ENCODE assay signal across 13 cellular contexts in the genomic region with DNA sequence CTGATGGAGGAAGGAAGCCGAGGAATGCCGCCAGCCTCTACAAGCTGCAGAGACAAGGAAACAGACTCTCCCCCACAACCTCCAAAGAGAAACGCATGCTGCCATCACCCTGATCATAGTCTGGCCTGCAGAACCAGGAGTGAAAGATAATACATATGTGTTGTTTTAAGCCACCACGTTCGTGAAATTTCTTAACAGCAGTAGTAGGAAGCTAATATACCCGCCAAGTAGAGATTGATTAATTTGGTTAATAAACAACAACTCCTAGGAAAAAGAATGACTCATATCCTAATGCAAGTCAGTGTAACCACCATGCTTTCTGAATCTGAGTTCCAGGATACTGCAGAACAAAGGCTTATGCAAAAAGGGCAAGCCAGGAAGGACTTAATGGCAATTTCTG. TPM values are rescaled to one million over a fixed set of nuclear protein-coding genes. Genes with fewer than 3 reads are reported as not detected.
DNase-seq lines count a peak whose midpoint lies in the region; ATAC-seq, FAIRE-seq and TF ChIP-seq lines count a peak whose summit lies in the region.
"Had no signal": no experiment of that assay in that cellular context is flagged by ENCODE, and none has a peak within 500 bp of the region (broad histone marks: within the 10 kb centered on the region; RNA-seq: fewer than 3 reads in every experiment).

No MANE protein-coding gene starts in this region.

- 13 to 32% (median 30%) methylated on average over 6 of the region's 6 CpGs for WGBS in small intestine, 3 donors
- WGBS in gastroesophageal sphincter (ENCODE audit: low coverage in 1 of 2), 2 donors = 25 to 37% methylated on average over 2 to 6 of the region's 6 CpGs

- DNase-seq in HPDE6-E6E7 (ENCODE audit: extremely low spot score) = peak; percentile 36
- peak; percentile 75 for DNase-seq in astrocyte of the cerebellum (ENCODE audit: low read depth)
- DNase-seq in iris pigment epithelial cell (ENCODE audit: low read depth) = peak; percentile 43
- peak; percentile 76 for DNase-seq in small intestine
- DNase-seq in hypothalamus (lab: John Stamatoyannopoulos, UW) = no peak
- no peak for DNase-seq in stimulated activated CD4-positive, alpha-beta T cell treated with anti-CD3 and anti-CD28 coated beads, Interleukin-15, amount 100 ng/mL, for 24 hours
- DNase-seq in D341Med (ENCODE audit: low spot score) = no peak
- DNase-seq: activated CD4-positive, alpha-beta memory T cell treated with anti-CD3 and anti-CD28 coated beads, Interleukin-2, amount 10 ng/mL, durations not matched to agents 7 days and 5 days; NCI-H1436 treated with DMSO at 0.1 percent for 48 hours; nephron progenitor cell; stimulated activated naive B cell treated with anti-CD40 and anti-IgM and Interleukin-4, amounts not matched to agents 10 μg/mL and 1 μg/mL and 100 μg/mL, for 72 hours had no signal

- no peaks in the 10 kb centered on the region for H3K9me3 ChIP-seq in small intestine (ENCODE audit: control insufficient read depth, low read depth)
- H3K9me3 ChIP-seq in gastroesophageal sphincter = no peaks in the 10 kb centered on the region

- ATAC-seq in gastroesophageal sphincter = no peak
- ATAC-seq: stimulated activated naive B cell treated with anti-CD40 and anti-IgM and Interleukin-4, amounts not matched to agents 10 μg/mL and 1 μg/mL and 100 μg/mL, for 72 hours had no signal

- no peak for FAIRE-seq in small intestine (lab: Jason Lieb, UNC)
- FAIRE-seq: HTR-8/SVneo had no signal

- in situ Hi-C loops in astrocyte of the cerebellum (cut with HindIII; ENCODE audit: low sequenced_read_pairs) = no loop called here

- H3K27me3 ChIP-seq in small intestine (ENCODE audit: control insufficient read depth in 2 of 2, insufficient read depth in 2 of 2, low read length in 2 of 2) (no peaks in the 10 kb centered on the region), gastroesophageal sphincter (no peaks in the 10 kb centered on the region)

- peaks cover 0 to 2% of the 10 kb centered on the region in 2 donors for H3K4me1 ChIP-seq in small intestine (ENCODE audit: control insufficient read depth in 2 of 2, insufficient read depth in 1 of 2, low read depth in 1 of 2, low read length in 1 of 2)
- peaks cover 0 to 33% (median 0%) of the 10 kb centered on the region in 3 donors for H3K4me1 ChIP-seq in gastroesophageal sphincter

- TF ChIP-seq CTCF in astrocyte of the cerebellum (IDR thresholded peaks at IDR 0.05; ENCODE audit: low read depth, low read length, missing control alignments) (no peak), gastroesophageal sphincter (IDR thresholded peaks at IDR 0.05) (no peak)

- no peak for TF ChIP-seq POLR2A in gastroesophageal sphincter (IDR thresholded peaks at IDR 0.05)

- H3K27ac ChIP-seq in small intestine (ENCODE audit: low read depth in 1 of 2, low read length in 1 of 2) = peak overlapping the region in 1 of 2 donors; percentile 39
- H3K27ac ChIP-seq in gastroesophageal sphincter = peak overlapping the region in 2 of 4 donors; percentile 44 to 78

- no peak for TF ChIP-seq EP300 in gastroesophageal sphincter (IDR thresholded peaks at IDR 0.05)

- H3K36me3 ChIP-seq in small intestine (ENCODE audit: control insufficient read depth in 2 of 2, insufficient read depth in 2 of 2, low read length in 2 of 2) (no peaks in the 10 kb centered on the region), gastroesophageal sphincter (peaks cover 0 to 70% of the 10 kb centered on the region in 2 donors)

- H3K4me3 ChIP-seq in astrocyte of the cerebellum (ENCODE audit: low read depth, low read length) (no peak overlapping the region), small intestine (ENCODE audit: low read depth in 1 of 2, low read length in 2 of 2) (no peak overlapping the region), gastroesophageal sphincter (no peak overlapping the region)

RNA-seq across cellular contexts. Expression of a gene that starts 36.6 kb away (rescaled TPM):
- 1 to 10 TPM in 1 of 3 donors, under 1 TPM in 1, not detected in 1; under 0.01 to 1.5 TPM for polyA plus RNA-seq in small intestine
- total RNA-seq in gastroesophageal sphincter = 10 to 100 TPM; 23.8 to 74.6 (median 51.0) TPM

Comparison
In these comparisons a context has a peak if more than half of its experiments do, and no peak if none do; other contexts are left out.
1. DNase-seq: peak in HPDE6-E6E7 (single experiment), astrocyte of the cerebellum (single experiment), iris pigment epithelial cell (single experiment) and small intestine (single experiment); none in hypothalamus (0 of 51), stimulated activated CD4-positive, alpha-beta T cell treated with anti-CD3 and anti-CD28 coated beads, Interleukin-15, amount 100 ng/mL, for 24 hours (single experiment) and D341Med (single experiment).